ENCODE assay signal across 11 cellular contexts in genomic region chr6:85864453-85865401, GRCh38.
DNase-seq lines count a peak whose midpoint lies in the region; ATAC-seq and TF ChIP-seq lines count a peak whose summit lies in the region.
"Had no signal": no experiment of that assay in that cellular context is flagged by ENCODE, and none has a peak within 500 bp of the region (broad histone marks: within the 10 kb centered on the region; RNA-seq: fewer than 3 reads in every experiment).

No MANE protein-coding gene starts in this region.

- H3K4me3 Mint-ChIP-seq in chondrocyte (ENCODE audit: unreplicated experiment) = no peak overlapping the region
- H3K4me3 Mint-ChIP-seq: activated naive CD8-positive, alpha-beta T cell; CD4-positive, alpha-beta T cell had no signal

- H3K27me3 Mint-ChIP-seq in chondrocyte (ENCODE audit: low read depth) = peaks cover 19% of the 10 kb centered on the region
- H3K27me3 Mint-ChIP-seq: CD4-positive, alpha-beta T cell had no signal

- H3K27ac ChIP-seq in mucosa of rectum (ENCODE audit: low read depth in 2 of 2, low read length in 2 of 2) = peak overlapping the region in 1 of 2 donors; percentile 13

- no peak overlapping the region for H3K27ac Mint-ChIP-seq in chondrocyte (ENCODE audit: unreplicated experiment)
- H3K27ac Mint-ChIP-seq: activated naive CD8-positive, alpha-beta T cell; CD4-positive, alpha-beta T cell had no signal

- DNase-seq in AG09309 (ENCODE audit: low read depth) (no peak), chondrocyte (ENCODE audit: low spot score) (no peak)
- peak; percentile 42 for DNase-seq in Jurkat, Clone E6-1 (ENCODE audit: low read depth, low spot score)
- DNase-seq in activated CD4-positive, CD25-positive, alpha-beta regulatory T cell (lab: John Stamatoyannopoulos, UW) = no peak
- no peak for DNase-seq in effector CD8-positive, alpha-beta T cell (lab: John Stamatoyannopoulos, UW)
- DNase-seq: CD4-positive, alpha-beta T cell; NCI-H2171 treated with DMSO at 0.1 percent for 48 hours had no signal

- TF ChIP-seq CTCF in AG09309 (IDR thresholded peaks at IDR 0.05; ENCODE audit: control insufficient read depth, insufficient read depth, low read depth, low read length, missing control alignments) (peak; percentile 15), chondrocyte (IDR thresholded peaks at IDR 0.05) (peak; percentile 34)

- ATAC-seq in HG03108 (IDR thresholded peaks at IDR 0.05; ENCODE audit: unreplicated experiment) (no peak), GM21737 (IDR thresholded peaks at IDR 0.05; ENCODE audit: unreplicated experiment) (no peak)

- no peaks in the 10 kb centered on the region for H3K36me3 ChIP-seq in mucosa of rectum (ENCODE audit: control insufficient read depth in 2 of 2, insufficient read depth in 2 of 2, low read length in 2 of 2)

- H3K27me3 ChIP-seq in mucosa of rectum (ENCODE audit: control insufficient read depth in 2 of 2, insufficient read depth in 2 of 2, low read length in 2 of 2) = no peaks in the 10 kb centered on the region

- peaks cover 8% of the 10 kb centered on the region for H3K9me3 Mint-ChIP-seq in chondrocyte (ENCODE audit: low read depth)
- H3K9me3 Mint-ChIP-seq: CD4-positive, alpha-beta T cell had no signal

- no peaks in the 10 kb centered on the region for H3K9me3 ChIP-seq in mucosa of rectum (ENCODE audit: control insufficient read depth in 2 of 2, low read length in 2 of 2)

- no peaks in the 10 kb centered on the region for H3K4me1 Mint-ChIP-seq in chondrocyte (ENCODE audit: low read depth)

- H3K9ac ChIP-seq in mucosa of rectum (ENCODE audit: low read depth in 1 of 2, low read length in 2 of 2) = no peak overlapping the region

- peaks cover 2% of the 10 kb centered on the region for H3K36me3 Mint-ChIP-seq in chondrocyte (ENCODE audit: low read depth)
- H3K36me3 Mint-ChIP-seq: activated naive CD8-positive, alpha-beta T cell had no signal

- H3K4me3 ChIP-seq in AG09309 (ENCODE audit: control insufficient read depth, low read depth, low read length) (no peak overlapping the region), mucosa of rectum (ENCODE audit: low read length in 2 of 2) (peak overlapping the region; percentile 61 to 62)
- no peak overlapping the region for H3K4me3 ChIP-seq in Jurkat, Clone E6-1 (ENCODE audit: low read length)

- peaks cover 0 to 20% of the 10 kb centered on the region in 2 donors for H3K4me1 ChIP-seq in mucosa of rectum (ENCODE audit: control insufficient read depth in 2 of 2, insufficient read depth in 2 of 2, low read length in 2 of 2)

Comparison
In these comparisons a context has a peak if more than half of its experiments do, and no peak if none do; other contexts are left out.
1. H3K4me3 ChIP-seq: peak in mucosa of rectum (2 of 2); none in AG09309 (single experiment) and Jurkat, Clone E6-1 (single experiment).